ENCODE assay signal across 8 cellular contexts in genomic region chr17:1399679-1400512, GRCh38. TPM values are rescaled to one million over a fixed set of nuclear protein-coding genes. Genes with fewer than 3 reads are reported as not detected.
DNase-seq lines count a peak whose midpoint lies in the region; ATAC-seq and FAIRE-seq lines count a peak whose summit lies in the region.

YWHAE (minus strand) TSS chr17:1400222; CDS start chr17:1400110, 112 bp downstream.

- peaks cover 50% of the 10 kb centered on the region for H3K79me2 ChIP-seq in mesendoderm (ENCODE audit: control insufficient read depth, insufficient read depth, low read length)

- no peaks in the 10 kb centered on the region for H3K9me3 ChIP-seq in endocrine pancreas (ENCODE audit: control insufficient read depth, low read length)

- no peaks in the 10 kb centered on the region for H3K79me1 ChIP-seq in mesendoderm (ENCODE audit: low read length)

- peaks cover 8% of the 10 kb centered on the region for H3K4me1 ChIP-seq in endocrine pancreas (ENCODE audit: control insufficient read depth, insufficient read depth, low read length)
- H3K4me1 ChIP-seq in mesendoderm (ENCODE audit: control insufficient read depth, low read depth, low read length): no peaks in the 10 kb centered on the region

- no peaks in the 10 kb centered on the region for H3K27me3 Mint-ChIP-seq in activated CD8-positive, alpha-beta memory T cell treated with anti-CD3 and anti-CD28 coated beads, Interleukin-2, amount 10 ng/mL, durations not matched to agents 7 days and 5 days

- no peak within 1 kb of the TSS for H2BK15ac ChIP-seq in mesendoderm (replicated peaks; ENCODE audit: low read depth)

- H3K56ac ChIP-seq in mesendoderm (ENCODE audit: low read length): peak within 1 kb of the TSS; percentile 100

- H3K27ac ChIP-seq in mesendoderm (ENCODE audit: low read depth, low read length): peak within 1 kb of the TSS; percentile 99

- no CpG with 5 or more reads among the region's 82 CpGs for WGBS in mesendoderm (ENCODE audit: extremely low coverage, insufficient coverage, low lambda C conversion rate)

- peaks cover 29% of the 10 kb centered on the region for H3K36me3 Mint-ChIP-seq in activated CD8-positive, alpha-beta memory T cell treated with anti-CD3 and anti-CD28 coated beads, Interleukin-2, amount 10 ng/mL, durations not matched to agents 7 days and 5 days

- CTCF ChIA-PET in activated CD8-positive, alpha-beta memory T cell treated with anti-CD3 and anti-CD28 coated beads, Interleukin-2, amount 10 ng/mL, durations not matched to agents 7 days and 5 days (lab: Charles Lee): interaction anchor here (0.7 to 2.9 kb wide), 5 partner anchors 9 to 820 kb away, joined by 3 to 18 read pairs (median 4); partner anchors contain the start of gene INPP5K

- peak within 1 kb of the TSS; percentile 97 for H3K27ac Mint-ChIP-seq in activated CD8-positive, alpha-beta memory T cell treated with anti-CD3 and anti-CD28 coated beads, Interleukin-2, amount 10 ng/mL, durations not matched to agents 7 days and 5 days

- DNase-seq in COLO668 (lab: John Stamatoyannopoulos, UW; ENCODE audit: unreplicated experiment): peak; percentile 94
- peak; percentile 94 for DNase-seq in HTR-8/SVneo (ENCODE audit: insufficient read length, low spot score)
- DNase-seq in NOMO-1 treated with dmso at 0.1 percent for 144 hours (lab: John Stamatoyannopoulos, UW; ENCODE audit: unreplicated experiment): peak; percentile 93
- DNase-seq in activated CD8-positive, alpha-beta memory T cell treated with anti-CD3 and anti-CD28 coated beads, Interleukin-2, amount 10 ng/mL, durations not matched to agents 7 days and 5 days: peak; percentile 98
- DNase-seq in mesendoderm: peak; percentile 98
- peak; percentile 95 for DNase-seq in stimulated activated CD8-positive, alpha-beta memory T cell treated with anti-CD3 and anti-CD28 coated beads, Interleukin-15, amount 100 ng/mL, for 1 hour (ENCODE audit: low read depth)

- H3K4me3 Mint-ChIP-seq in activated CD8-positive, alpha-beta memory T cell treated with anti-CD3 and anti-CD28 coated beads, Interleukin-2, amount 10 ng/mL, durations not matched to agents 7 days and 5 days: peak within 1 kb of the TSS; percentile 95

- H2BK5ac ChIP-seq in mesendoderm (ENCODE audit: low read length): peak within 1 kb of the TSS; percentile 96

- peak within 1 kb of the TSS; percentile 57 for H3K4me2 ChIP-seq in mesendoderm (ENCODE audit: low read length)

- peak within 1 kb of the TSS; percentile 91 for H3K4ac ChIP-seq in mesendoderm (ENCODE audit: low read depth, low read length)

- peak; percentile 73 for ATAC-seq in GM21367 (IDR thresholded peaks at IDR 0.05; ENCODE audit: unreplicated experiment)
- ATAC-seq in activated CD8-positive, alpha-beta memory T cell treated with anti-CD3 and anti-CD28 coated beads, Interleukin-2, amount 10 ng/mL, durations not matched to agents 7 days and 5 days: peak; percentile 95

- no peak for FAIRE-seq in HTR-8/SVneo (lab: Jason Lieb, UNC)

- no peaks in the 10 kb centered on the region for H3K9me3 Mint-ChIP-seq in activated CD8-positive, alpha-beta memory T cell treated with anti-CD3 and anti-CD28 coated beads, Interleukin-2, amount 10 ng/mL, durations not matched to agents 7 days and 5 days (ENCODE audit: low read depth)

- H4K5ac ChIP-seq in mesendoderm (ENCODE audit: low read length): no peak within 1 kb of the TSS

- peak within 1 kb of the TSS; percentile 91 for H3K23ac ChIP-seq in mesendoderm (ENCODE audit: low read length)

- peak within 1 kb of the TSS; percentile 98 for H3K18ac ChIP-seq in mesendoderm (ENCODE audit: low read length)

- H3K36me3 ChIP-seq in endocrine pancreas (ENCODE audit: control insufficient read depth, insufficient read depth, low read length): peaks cover 2% of the 10 kb centered on the region
- H3K36me3 ChIP-seq in mesendoderm (ENCODE audit: control insufficient read depth, insufficient read depth, low read length): no peaks in the 10 kb centered on the region

- H3K27me3 ChIP-seq in endocrine pancreas (ENCODE audit: control insufficient read depth, insufficient read depth, low read length) (no peaks in the 10 kb centered on the region), mesendoderm (ENCODE audit: insufficient read depth, low read length, poor library complexity) (no peaks in the 10 kb centered on the region)

- peak within 1 kb of the TSS; percentile 99 for H2AK5ac ChIP-seq in mesendoderm (ENCODE audit: low read length)

- H3K4me3 ChIP-seq in endocrine pancreas (ENCODE audit: control insufficient read depth, insufficient read depth, low read length) (peak within 1 kb of the TSS; percentile 90), mesendoderm (ENCODE audit: low read length) (peak within 1 kb of the TSS; percentile 99)

- H4K8ac ChIP-seq in mesendoderm (ENCODE audit: low read depth, low read length): peak within 1 kb of the TSS; percentile 92

- peaks cover 25% of the 10 kb centered on the region for H3K4me1 Mint-ChIP-seq in activated CD8-positive, alpha-beta memory T cell treated with anti-CD3 and anti-CD28 coated beads, Interleukin-2, amount 10 ng/mL, durations not matched to agents 7 days and 5 days

- H2BK120ac ChIP-seq in mesendoderm (ENCODE audit: low read depth, low read length): peak within 1 kb of the TSS; percentile 82

- H3K9ac ChIP-seq in endocrine pancreas (ENCODE audit: control insufficient read depth, insufficient read depth, low read length) (peak within 1 kb of the TSS; percentile 88), mesendoderm (ENCODE audit: low read length) (peak within 1 kb of the TSS; percentile 100)

RNA-seq across cellular contexts. Expression of gene YWHAE, which starts in this region (rescaled TPM):
- 100 to 1,000 TPM; 341 to 452 TPM for total RNA-seq in activated CD8-positive, alpha-beta memory T cell treated with anti-CD3 and anti-CD28 coated beads, Interleukin-2, amount 10 ng/mL, durations not matched to agents 7 days and 5 days
- 891 TPM for polyA plus RNA-seq in mesendoderm (2013, experiment 1 of 2)
- polyA plus RNA-seq in mesendoderm (2013, experiment 2 of 2): 875 TPM

Comparison
In these comparisons a context has a peak if more than half of its experiments do, and no peak if none do; other contexts are left out.
1. Peak in every context shown above with its lines: DNase-seq, ATAC-seq, H3K4me3 ChIP-seq and H3K27ac ChIP-seq.